ENCODE assay signal across 15 cellular contexts in genomic region chr1:15033264-15033663, GRCh38.
A peak's percentile ranks its signal among the peaks of the same experiment; 100 is the strongest.
DNase-seq lines count a peak whose midpoint lies in the region; ATAC-seq, FAIRE-seq and TF ChIP-seq lines count a peak whose summit lies in the region.
"Had no signal": no experiment of that assay in that cellular context is flagged by ENCODE, and none has a peak within 500 bp of the region (broad histone marks: within the 10 kb centered on the region; RNA-seq: fewer than 3 reads in every experiment).

No MANE protein-coding gene starts in this region.

- H3K4me3 ChIP-seq in AG04450 (ENCODE audit: low read depth, low read length) (no peak overlapping the region), GM12878 (no peak overlapping the region)
- H3K4me3 ChIP-seq: prostate gland, vagina had no signal

- no peak overlapping the region for H3K9ac ChIP-seq in GM12878 (ENCODE audit: control insufficient read depth, insufficient read depth, low read length)

- no peak for TF ChIP-seq RAD21 in GM12878 (IDR thresholded peaks at IDR 0.05; ENCODE audit: insufficient read depth, low read depth, low read length)

- no peak overlapping the region for H2AFZ ChIP-seq in GM12878 (ENCODE audit: control insufficient read depth, low read depth, low read length)

- no peak for TF ChIP-seq POLR2A in GM12878 (IDR thresholded peaks at IDR 0.05; ENCODE audit: low read depth, low read length)

- BruUV-seq in GM12878 (replicated peaks; lab: Mats Ljungman, UMichigan) = no TSS peak

- H3K27me3 ChIP-seq in AG04450 (ENCODE audit: control insufficient read depth, insufficient read depth, low read length) (no peaks in the 10 kb centered on the region), GM12878 (replicated peaks in 1 of 2; ENCODE audit: control insufficient read depth in 2 of 2, insufficient read depth in 2 of 2, low read length in 1 of 2) (no peaks in the 10 kb centered on the region)
- H3K27me3 ChIP-seq: vagina had no signal

- H3K79me2 ChIP-seq in GM12878 (ENCODE audit: control insufficient read depth, insufficient read depth, low read length) = no peaks in the 10 kb centered on the region

- H3K36me3 ChIP-seq in GM12878 (ENCODE audit: control insufficient read depth in 2 of 2, insufficient read depth in 2 of 2, low read length in 1 of 2) = no peaks in the 10 kb centered on the region
- H3K36me3 ChIP-seq: prostate gland had no signal

- in situ Hi-C loops in GM12878 (cut with MboI) = no loop called here
- in situ Hi-C loops in ACHN (cut with HindIII; ENCODE audit: low pct_ligation_motif_present, low pct_unique_long_range_greater_than_20kb, low sequenced_read_pairs) = no loop called here

- intact Hi-C loops in GM12878 (cut with micrococcal nuclease; ENCODE audit: unreplicated experiment) = no loop called here

- no peaks in the 10 kb centered on the region for H4K20me1 ChIP-seq in GM12878 (ENCODE audit: control insufficient read depth, insufficient read depth)

- POLR2A ChIA-PET in AG04450 (lab: Yijun Ruan, JAX) (interaction anchor here (0.9 kb wide), 1 partner anchor 191 kb away, joined by 3 read pairs; no protein-coding TSS in a partner anchor), GM12878 (lab: Charles Lee) (no interaction called here)

- peak; percentile 75 for FAIRE-seq in GM12878 (lab: Jason Lieb, UNC)

- RAD21 ChIA-PET in GM12878 (lab: Charles Lee; ENCODE audit: unreplicated experiment) = no interaction called here

- SMC1A ChIA-PET in GM12878 (lab: Charles Lee; ENCODE audit: uncharacterized antibody, unreplicated experiment) = no interaction called here

- H3K9me3 ChIP-seq in AG04450 (ENCODE audit: control insufficient read depth, insufficient read depth, low read length) (no peaks in the 10 kb centered on the region), GM12878 (replicated peaks; ENCODE audit: control insufficient read depth, insufficient read depth, low read length) (no peaks in the 10 kb centered on the region)
- H3K9me3 ChIP-seq: prostate gland, vagina had no signal

- 12% methylated on average over 4 of the region's 4 CpGs for WGBS in GM12878 (ENCODE audit: insufficient coverage, insufficient replicate concordance, low lambda C conversion rate, missing lambda C conversion rate)

- H3K27ac ChIP-seq in AG04450 (ENCODE audit: low read depth, low read length) = no peak overlapping the region
- H3K27ac ChIP-seq in GM12878 (ENCODE audit: control insufficient read depth, insufficient read depth) = no peak overlapping the region
- H3K27ac ChIP-seq: prostate gland, vagina had no signal

- no peak overlapping the region for H3K4me2 ChIP-seq in GM12878 (ENCODE audit: control insufficient read depth, insufficient read depth)

- no peaks in the 10 kb centered on the region for H3K4me1 ChIP-seq in GM12878 (ENCODE audit: control insufficient read depth, insufficient read depth, low read length)
- H3K4me1 ChIP-seq: prostate gland had no signal

- TF ChIP-seq CTCF in AG04450 (IDR thresholded peaks at IDR 0.05; ENCODE audit: low read depth, low read length) = peak; percentile 66
- no peak for TF ChIP-seq CTCF in GM12878 (IDR thresholded peaks at IDR 0.05 in 2 of 3, conservative IDR thresholded peaks at IDR 0.05 in 1 of 3; ENCODE audit: control insufficient read depth in 2 of 3, extremely low read depth in 1 of 3, insufficient read depth in 1 of 3, low read depth in 3 of 3, low read length in 3 of 3)

- CTCF ChIA-PET in AG04450 (lab: Charles Lee) = interaction anchor here (0.8 to 1.3 kb wide), 5 partner anchors 59 to 254 kb away, joined by 3 to 5 read pairs (median 4); no protein-coding TSS in a partner anchor
- CTCF ChIA-PET in GM12878 (lab: Yijun Ruan, JAX) = interaction anchor here (0.8 to 1.5 kb wide), 2 partner anchors 12 to 254 kb away, joined by 3 to 7 read pairs; no protein-coding TSS in a partner anchor

- DNase-seq in AG04450 (ENCODE audit: low read depth, low spot score) = peak; percentile 73
- DNase-seq in HK-2 (ENCODE audit: unreplicated experiment) = peak; percentile 18
- no peak for DNase-seq in GM12878 (ENCODE audit: low read depth, low spot score)
- peak; percentile 56 for DNase-seq in iris pigment epithelial cell (ENCODE audit: low read depth)
- DNase-seq in nucleus accumbens (lab: John Stamatoyannopoulos, UW) = no peak
- no peak for DNase-seq in NCI-H1694 (lab: John Stamatoyannopoulos, UW)
- no peak for DNase-seq in ACHN
- DNase-seq: activated T-cell treated with anti-CD3 and anti-CD28 coated beads for 4 hours; AML-193; effector CD4-positive, alpha-beta T cell; NCI-H1417 treated with DMSO at 0.1 percent for 48 hours; stimulated activated CD4-positive, alpha-beta T cell treated with anti-CD3 and anti-CD28 coated beads, Interleukin-1b, Interleukin-23, amount 100 ng/mL, for 48 hours had no signal

- ATAC-seq in GM12878 = no peak
- ATAC-seq in HG02763 (IDR thresholded peaks at IDR 0.05; ENCODE audit: unreplicated experiment) = no peak

- no peak for TF ChIP-seq EP300 in GM12878 (IDR thresholded peaks at IDR 0.05; ENCODE audit: borderline replicate concordance in 1 of 2, control insufficient read depth in 1 of 2, low read depth in 2 of 2, low read length in 2 of 2)

TF ChIP-seq in GM12878, 131 proteins besides CTCF, POLR2A, EP300 and RAD21:
- TF ChIP-seq YBX1 (IDR thresholded peaks at IDR 0.05) (no peak), MEF2A (IDR thresholded peaks at IDR 0.05; ENCODE audit: insufficient read depth, low read depth, low read length) (no peak), BRCA1 (IDR thresholded peaks at IDR 0.05; ENCODE audit: low read depth, low read length) (no peak), RAD51 (IDR thresholded peaks at IDR 0.05) (no peak), STAT1 (conservative IDR thresholded peaks at IDR 0.05) (no peak), CEBPB (IDR thresholded peaks at IDR 0.05; ENCODE audit: borderline replicate concordance in 1 of 2, low read depth in 2 of 2, low read length in 2 of 2) (no peak), CHD1 (IDR thresholded peaks at IDR 0.05; ENCODE audit: low read depth, low read length) (no peak), HDGF (IDR thresholded peaks at IDR 0.05) (no peak), BCL3 (IDR thresholded peaks at IDR 0.05; ENCODE audit: borderline replicate concordance, insufficient read depth, low read depth, low read length, poor library complexity, severe bottlenecking) (no peak), TCF3 (IDR thresholded peaks at IDR 0.05; ENCODE audit: borderline replicate concordance, insufficient read depth, low read depth, low read length) (no peak), ZNF384 (IDR thresholded peaks at IDR 0.05; ENCODE audit: borderline replicate concordance, low read depth, low read length) (no peak), SPI1 (IDR thresholded peaks at IDR 0.05; ENCODE audit: borderline replicate concordance, insufficient read depth, low read depth, low read length) (no peak), FOXM1 (IDR thresholded peaks at IDR 0.05; ENCODE audit: low read depth, low read length) (no peak), ASH2L (IDR thresholded peaks at IDR 0.05; ENCODE audit: borderline replicate concordance, low read depth) (no peak)
TF ChIP-seq in GM12878: peak in this region for 0.

Comparison
In these comparisons a context has a peak if more than half of its experiments do, and no peak if none do; other contexts are left out.
1. DNase-seq: peak in AG04450 (single experiment), HK-2 (single experiment) and iris pigment epithelial cell (single experiment); none in GM12878 (single experiment), nucleus accumbens (0 of 56), NCI-H1694 (single experiment) and ACHN (single experiment).